Comparison of ENCODE assay signal across 8 cellular contexts in the genomic region with DNA sequence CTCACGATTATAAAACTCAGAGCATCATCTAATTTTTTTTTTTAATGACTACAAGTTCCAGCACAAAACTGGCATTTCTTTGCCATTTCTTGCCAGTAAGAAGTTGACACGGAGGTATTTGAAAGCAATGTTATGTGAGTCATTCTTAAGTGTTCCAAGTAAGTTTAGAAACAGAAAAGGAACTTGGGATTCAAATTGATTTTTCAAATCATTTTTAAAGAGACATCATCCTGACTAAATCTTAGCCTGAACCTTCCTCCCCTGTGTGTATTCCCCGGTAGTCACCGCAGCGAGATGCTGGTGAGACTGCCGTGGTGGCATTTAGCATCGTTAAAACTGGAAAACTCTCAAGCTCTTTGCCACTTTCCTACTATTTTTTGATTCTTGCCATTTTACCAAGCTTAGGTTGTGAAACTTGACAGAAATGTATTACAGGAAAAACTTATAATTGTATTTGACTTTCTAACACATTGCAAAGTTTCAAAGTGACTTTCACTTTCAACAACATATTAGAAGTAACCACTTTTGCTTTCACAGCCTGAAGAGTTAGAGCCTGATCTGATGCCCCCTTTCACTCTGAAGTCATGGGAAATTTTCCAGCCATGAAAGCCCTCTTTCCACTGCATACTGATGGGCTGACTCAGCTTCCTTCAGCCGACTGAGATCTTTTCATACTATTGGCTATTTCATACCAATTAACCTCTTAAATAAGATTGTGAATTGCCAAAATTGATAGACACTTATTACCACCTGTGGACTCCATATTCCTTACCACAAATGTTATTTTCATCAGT.
A peak's percentile ranks its signal among the peaks of the same experiment; 100 is the strongest.
DNase-seq lines count a peak whose midpoint lies in the region; ATAC-seq and TF ChIP-seq lines count a peak whose summit lies in the region.

No MANE protein-coding gene starts in this region.

- H3K4me1 ChIP-seq in right atrium auricular region: peaks cover 0 to 5% of the 10 kb centered on the region in 2 donors

- peaks cover 16% of the 10 kb centered on the region for H3K36me3 ChIP-seq in right atrium auricular region

- H3K4me3 ChIP-seq in right atrium auricular region: peak overlapping the region; percentile 23 to 27

- in situ Hi-C loops in ACHN (cut with HindIII; ENCODE audit: low pct_ligation_motif_present, low pct_unique_long_range_greater_than_20kb, low sequenced_read_pairs): no loop called here

- TF ChIP-seq CTCF in right atrium auricular region (IDR thresholded peaks at IDR 0.05): no peak

- H3K9me3 ChIP-seq in right atrium auricular region: no peaks in the 10 kb centered on the region

- ATAC-seq in GM19351 (IDR thresholded peaks at IDR 0.05; ENCODE audit: unreplicated experiment): peak; percentile 94
- ATAC-seq in HG03432 (IDR thresholded peaks at IDR 0.05; ENCODE audit: unreplicated experiment): peak; percentile 97

- peak overlapping the region; percentile 56 to 84 for H3K27ac ChIP-seq in right atrium auricular region

- H3K27me3 ChIP-seq in right atrium auricular region: no peaks in the 10 kb centered on the region

- DNase-seq in ACHN (peak; percentile 91), right atrium auricular region (ENCODE audit: low spot score) (no peak), T-helper 9 cell (no peak), NCI-H82 (lab: John Stamatoyannopoulos, UW) (no peak)
- peak; percentile 41 to 48 for DNase-seq in activated T-cell treated with anti-CD3 and anti-CD28 coated beads, Interleukin-2, amount 50 U/mL, for 48 hours
- peak; percentile 26 to 27 for DNase-seq in stimulated activated CD8-positive, alpha-beta memory T cell treated with anti-CD3 and anti-CD28 coated beads, Interleukin-15, amount 100 ng/mL, for 48 hours (ENCODE audit: low read depth in 2 of 2)

Comparison
In these comparisons a context has a peak if more than half of its experiments do, and no peak if none do; other contexts are left out.
1. DNase-seq: peak in ACHN (single experiment), activated T-cell treated with anti-CD3 and anti-CD28 coated beads, Interleukin-2, amount 50 U/mL, for 48 hours (2 of 2) and stimulated activated CD8-positive, alpha-beta memory T cell treated with anti-CD3 and anti-CD28 coated beads, Interleukin-15, amount 100 ng/mL, for 48 hours (2 of 2); none in right atrium auricular region (single experiment), T-helper 9 cell (single experiment) and NCI-H82 (single experiment).